1 cellular context compared by ENCODE assay signal in the genomic region with DNA sequence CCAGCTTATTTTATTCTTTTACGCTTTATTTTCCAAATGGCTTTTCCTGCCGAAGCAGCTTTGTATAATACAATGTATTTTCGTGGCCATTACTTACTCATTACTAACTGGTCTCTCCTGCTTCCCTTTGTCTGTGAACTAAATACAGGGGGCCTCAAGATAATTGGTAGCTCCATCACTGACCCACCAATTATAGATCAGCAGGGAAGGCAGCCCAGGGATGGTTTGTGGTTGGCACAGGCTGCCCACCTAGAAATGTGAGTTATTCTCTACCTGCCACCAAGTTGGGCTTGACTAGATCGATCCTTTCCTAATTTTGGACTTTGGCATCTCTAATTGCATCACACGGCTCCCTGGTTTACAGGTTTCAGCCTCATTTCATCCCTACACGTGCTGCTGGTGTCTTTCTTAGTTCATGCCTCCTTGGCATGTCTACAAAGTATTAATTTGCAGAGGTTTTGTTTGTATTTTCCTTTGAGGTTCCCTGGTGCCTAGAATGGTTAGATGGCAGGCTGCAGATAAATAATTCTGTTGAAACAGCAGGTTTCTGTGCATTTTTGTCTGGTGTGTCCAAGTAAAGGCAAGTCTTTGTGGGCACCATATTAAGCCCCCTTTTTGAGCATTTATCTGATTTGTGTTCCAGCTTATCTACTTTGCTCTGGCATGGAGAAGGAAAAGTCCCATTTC.
TF ChIP-seq lines count a peak whose summit lies in the region.

No MANE protein-coding gene starts in this region.

TF ChIP-seq in liver, 16 proteins besides CTCF, POLR2A, EP300 and RAD21 (continued from another document):
- TF ChIP-seq, protein P1, sequence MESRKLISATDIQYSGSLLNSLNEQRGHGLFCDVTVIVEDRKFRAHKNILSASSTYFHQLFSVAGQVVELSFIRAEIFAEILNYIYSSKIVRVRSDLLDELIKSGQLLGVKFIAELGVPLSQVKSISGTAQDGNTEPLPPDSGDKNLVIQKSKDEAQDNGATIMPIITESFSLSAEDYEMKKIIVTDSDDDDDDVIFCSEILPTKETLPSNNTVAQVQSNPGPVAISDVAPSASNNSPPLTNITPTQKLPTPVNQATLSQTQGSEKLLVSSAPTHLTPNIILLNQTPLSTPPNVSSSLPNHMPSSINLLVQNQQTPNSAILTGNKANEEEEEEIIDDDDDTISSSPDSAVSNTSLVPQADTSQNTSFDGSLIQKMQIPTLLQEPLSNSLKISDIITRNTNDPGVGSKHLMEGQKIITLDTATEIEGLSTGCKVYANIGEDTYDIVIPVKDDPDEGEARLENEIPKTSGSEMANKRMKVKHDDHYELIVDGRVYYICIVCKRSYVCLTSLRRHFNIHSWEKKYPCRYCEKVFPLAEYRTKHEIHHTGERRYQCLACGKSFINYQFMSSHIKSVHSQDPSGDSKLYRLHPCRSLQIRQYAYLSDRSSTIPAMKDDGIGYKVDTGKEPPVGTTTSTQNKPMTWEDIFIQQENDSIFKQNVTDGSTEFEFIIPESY (IDR thresholded peaks at IDR 0.05), result peak; percentile 58
- TF ChIP-seq, protein P2, sequence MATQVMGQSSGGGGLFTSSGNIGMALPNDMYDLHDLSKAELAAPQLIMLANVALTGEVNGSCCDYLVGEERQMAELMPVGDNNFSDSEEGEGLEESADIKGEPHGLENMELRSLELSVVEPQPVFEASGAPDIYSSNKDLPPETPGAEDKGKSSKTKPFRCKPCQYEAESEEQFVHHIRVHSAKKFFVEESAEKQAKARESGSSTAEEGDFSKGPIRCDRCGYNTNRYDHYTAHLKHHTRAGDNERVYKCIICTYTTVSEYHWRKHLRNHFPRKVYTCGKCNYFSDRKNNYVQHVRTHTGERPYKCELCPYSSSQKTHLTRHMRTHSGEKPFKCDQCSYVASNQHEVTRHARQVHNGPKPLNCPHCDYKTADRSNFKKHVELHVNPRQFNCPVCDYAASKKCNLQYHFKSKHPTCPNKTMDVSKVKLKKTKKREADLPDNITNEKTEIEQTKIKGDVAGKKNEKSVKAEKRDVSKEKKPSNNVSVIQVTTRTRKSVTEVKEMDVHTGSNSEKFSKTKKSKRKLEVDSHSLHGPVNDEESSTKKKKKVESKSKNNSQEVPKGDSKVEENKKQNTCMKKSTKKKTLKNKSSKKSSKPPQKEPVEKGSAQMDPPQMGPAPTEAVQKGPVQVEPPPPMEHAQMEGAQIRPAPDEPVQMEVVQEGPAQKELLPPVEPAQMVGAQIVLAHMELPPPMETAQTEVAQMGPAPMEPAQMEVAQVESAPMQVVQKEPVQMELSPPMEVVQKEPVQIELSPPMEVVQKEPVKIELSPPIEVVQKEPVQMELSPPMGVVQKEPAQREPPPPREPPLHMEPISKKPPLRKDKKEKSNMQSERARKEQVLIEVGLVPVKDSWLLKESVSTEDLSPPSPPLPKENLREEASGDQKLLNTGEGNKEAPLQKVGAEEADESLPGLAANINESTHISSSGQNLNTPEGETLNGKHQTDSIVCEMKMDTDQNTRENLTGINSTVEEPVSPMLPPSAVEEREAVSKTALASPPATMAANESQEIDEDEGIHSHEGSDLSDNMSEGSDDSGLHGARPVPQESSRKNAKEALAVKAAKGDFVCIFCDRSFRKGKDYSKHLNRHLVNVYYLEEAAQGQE (IDR thresholded peaks at IDR 0.05), result peak; percentile 22
- no peak for TF ChIP-seq EGR1 (IDR thresholded peaks at IDR 0.05; ENCODE audit: low read depth in 2 of 2)
- no peak for TF ChIP-seq FOXA2 (IDR thresholded peaks at IDR 0.05)
- peak; percentile 87 for TF ChIP-seq HNF4G (IDR thresholded peaks at IDR 0.05)
TF ChIP-seq in liver: peak in this region for 11.
